ENCODE assay signal across 10 cellular contexts in the genomic region with DNA sequence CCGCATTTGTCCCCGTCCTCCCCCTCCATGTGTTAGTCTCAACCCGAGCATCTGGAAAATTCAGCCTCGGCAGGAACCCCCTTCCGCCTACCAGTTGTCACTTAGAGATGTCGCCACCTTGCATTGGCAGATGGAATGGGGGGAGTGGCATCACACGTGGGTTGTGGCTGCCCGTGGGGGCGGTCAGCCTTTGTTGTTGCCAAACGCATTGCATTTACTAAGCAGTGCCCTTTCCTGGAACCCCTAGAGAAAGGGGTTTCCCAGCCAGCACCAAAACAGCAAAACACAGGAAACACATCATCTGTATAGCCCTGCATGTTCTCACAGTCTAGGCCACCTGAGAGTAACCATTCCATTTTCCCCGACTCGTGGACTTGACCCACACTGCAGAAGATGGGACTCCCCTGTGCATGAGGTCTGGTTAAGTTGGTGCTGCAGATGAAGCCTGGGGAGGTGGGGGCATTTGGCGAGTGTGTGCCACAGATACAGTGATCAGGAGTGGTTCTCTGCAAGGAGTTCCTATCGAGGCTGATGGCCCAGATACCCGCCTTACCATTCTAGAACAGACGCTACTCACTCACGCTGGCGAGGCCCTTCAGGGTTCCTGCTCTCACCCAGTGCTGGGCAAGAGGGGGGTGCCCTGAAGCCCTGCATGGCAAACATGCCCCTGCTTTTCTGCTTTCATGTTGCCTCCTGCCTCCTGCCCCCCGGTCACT. TPM values are rescaled to one million over a fixed set of nuclear protein-coding genes. Genes with fewer than 3 reads are reported as not detected.
DNase-seq lines count a peak whose midpoint lies in the region; ATAC-seq, FAIRE-seq and TF ChIP-seq lines count a peak whose summit lies in the region.
"Had no signal": no experiment of that assay in that cellular context is flagged by ENCODE, and none has a peak within 500 bp of the region (broad histone marks: within the 10 kb centered on the region; RNA-seq: fewer than 3 reads in every experiment).

No MANE protein-coding gene starts in this region.

- no peak for TF ChIP-seq POLR2A in GM12892 (IDR thresholded peaks at IDR 0.05; ENCODE audit: low read depth, low read length)

- H3K4me3 ChIP-seq in PC-3 (ENCODE audit: low read length): no peak overlapping the region

- H3F3A ChIP-seq in PC-3 (ENCODE audit: low read length, unreplicated experiment): no peaks in the 10 kb centered on the region

- POLR2A ChIA-PET in PC-3 (lab: Charles Lee; ENCODE audit: unreplicated experiment): no interaction called here

- peak; percentile 76 for FAIRE-seq in GM12892 (lab: Jason Lieb, UNC)

- H3K4me2 ChIP-seq in PC-3 (ENCODE audit: low read length): no peak overlapping the region

- DNase-seq in GM12892 (ENCODE audit: insufficient read length): peak; percentile 47
- DNase-seq in activated CD4-positive, alpha-beta T cell treated with anti-CD3 and anti-CD28 coated beads, Interleukin-2, amount 50 U/mL, for 1 hour: peak; percentile 77
- peak; percentile 38 for DNase-seq in cerebellar cortex (ENCODE audit: low spot score)
- DNase-seq in stimulated activated CD4-positive, alpha-beta T cell treated with anti-CD3 and anti-CD28 coated beads, Interleukin-1b, Interleukin-23, amount 100 ng/mL, for 48 hours: peak; percentile 91
- no peak for DNase-seq in PC-3
- DNase-seq: foreskin keratinocyte had no signal

- no peak overlapping the region for H2AFZ ChIP-seq in PC-3 (ENCODE audit: low read length)

- H3K27me3 ChIP-seq in PC-3 (ENCODE audit: low read length): no peaks in the 10 kb centered on the region
- H3K27me3 ChIP-seq: foreskin keratinocyte had no signal

- no peak overlapping the region for H3K27ac ChIP-seq in PC-3 (ENCODE audit: low read length)
- H3K27ac ChIP-seq: C4-2B, foreskin keratinocyte had no signal

- H3K4me1 ChIP-seq in PC-3 (ENCODE audit: insufficient read depth, low read length): no peaks in the 10 kb centered on the region
- H3K4me1 ChIP-seq: foreskin keratinocyte had no signal

- BruUV-seq in PC-3 (replicated peaks; lab: Mats Ljungman, UMichigan): no TSS peak

- TF ChIP-seq CTCF in PC-3 (conservative IDR thresholded peaks at IDR 0.05; ENCODE audit: low read depth, low read length): no peak

- no peaks in the 10 kb centered on the region for H3K9me2 ChIP-seq in PC-3 (replicated peaks; ENCODE audit: low read length)

- H3K9me3 ChIP-seq in PC-3 (ENCODE audit: low read length): no peaks in the 10 kb centered on the region

- no peak for ATAC-seq in GM21723 (IDR thresholded peaks at IDR 0.05; ENCODE audit: unreplicated experiment)
- no peak for ATAC-seq in PC-3
- ATAC-seq in GM19351 (IDR thresholded peaks at IDR 0.05; ENCODE audit: unreplicated experiment): no peak
- ATAC-seq in GM21381 (IDR thresholded peaks at IDR 0.05; ENCODE audit: unreplicated experiment): no peak
- ATAC-seq: foreskin keratinocyte had no signal

- intact Hi-C loops in PC-3 (cut with micrococcal nuclease): no loop called here

- CTCF ChIA-PET in PC-3 (lab: Charles Lee): no interaction called here

- H3K79me2 ChIP-seq in PC-3 (ENCODE audit: low read length): no peaks in the 10 kb centered on the region

- no peak overlapping the region for H3K9ac ChIP-seq in PC-3 (ENCODE audit: low read length)

- H3K36me3 ChIP-seq in PC-3 (ENCODE audit: low read depth, low read length): peaks cover 33% of the 10 kb centered on the region

- H4K20me1 ChIP-seq in PC-3 (ENCODE audit: low read length): no peaks in the 10 kb centered on the region

RNA-seq across cellular contexts. Expression of a gene that starts 38.3 kb away (rescaled TPM):
- 10.2 TPM for polyA plus RNA-seq in GM12892 (2012; ENCODE audit: missing spikeins)
- 81.2 and 94.6 TPM in 2 replicates for total RNA-seq in PC-3 (2014; rRNA removed)

RNA-seq across cellular contexts. Expression of a gene that starts 50.5 kb away (rescaled TPM):
- 5.8 TPM for polyA plus RNA-seq in GM12892 (2012; ENCODE audit: missing spikeins)
- 0.07 and 0.63 TPM in 2 replicates for total RNA-seq in PC-3 (2014; rRNA removed)
- total RNA-seq: foreskin keratinocyte had no signal
